8 cellular contexts compared by ENCODE assay signal in the genomic region with DNA sequence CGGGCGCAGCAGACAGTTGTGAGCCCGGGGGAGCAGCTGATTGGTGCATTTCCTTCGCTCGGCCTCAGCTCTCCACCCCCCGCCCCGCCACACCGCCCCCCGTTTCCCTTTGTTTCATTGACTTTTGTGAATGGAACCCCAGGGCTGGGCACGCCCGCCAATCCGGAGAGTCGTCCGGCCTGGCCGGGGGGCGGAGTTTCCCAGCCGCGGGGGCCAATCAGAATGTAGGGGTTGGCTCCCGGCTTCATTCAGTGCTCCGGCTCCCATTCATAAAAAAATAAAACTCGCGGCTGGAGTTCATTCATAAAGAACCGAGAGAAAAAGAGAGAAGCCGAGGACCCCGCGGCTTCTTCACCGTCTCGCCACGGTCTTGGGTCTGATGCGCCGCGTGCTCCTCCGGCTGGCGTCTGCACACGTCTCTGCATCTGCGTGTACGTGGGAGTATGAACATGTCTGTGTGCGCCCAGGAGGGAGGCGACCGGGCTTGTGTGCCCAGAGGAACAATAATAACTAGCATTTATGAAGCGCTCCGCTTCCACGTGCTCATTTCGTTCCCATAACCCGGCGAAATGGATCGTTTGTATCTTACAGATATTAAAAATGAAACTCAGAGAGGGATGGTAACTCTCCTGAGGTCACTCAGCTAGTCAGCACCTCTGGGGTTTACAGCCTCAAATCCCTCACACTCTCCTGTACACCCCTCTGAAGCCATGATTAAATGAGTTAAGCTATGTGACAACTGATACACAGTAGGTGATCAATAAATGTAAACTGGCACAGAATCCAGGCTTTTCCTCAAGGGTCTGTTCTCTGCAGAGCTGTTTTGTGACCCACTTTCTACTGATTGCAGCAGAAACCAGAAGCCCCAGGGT. TPM values are rescaled to one million over a fixed set of nuclear protein-coding genes. Genes with fewer than 3 reads are reported as not detected.
DNase-seq lines count a peak whose midpoint lies in the region; FAIRE-seq and TF ChIP-seq lines count a peak whose summit lies in the region.

A gene (minus strand): TSS at position 24 of the 872 bp plus-strand sequence. CDS start 723 bp downstream, outside the sequence.

- 0 out of 2 replicates have a peak, but pooled peaks cover 2% of the 10 kb centered on the region for H3K27me3 ChIP-seq in MG63
- peaks cover 0 to 25% (median 0%) of the 10 kb centered on the region in 3 experiments for H3K27me3 ChIP-seq in neuronal stem cell (ENCODE audit: control insufficient read depth in 3 of 3, insufficient read depth in 3 of 3, low read depth in 1 of 3, low read length in 3 of 3)
- peaks cover 23 to 47% of the 10 kb centered on the region in 2 donors for H3K27me3 ChIP-seq in stomach smooth muscle (ENCODE audit: control insufficient read depth in 1 of 2, insufficient read depth in 2 of 2, low read length in 2 of 2)

- H3K4me2 ChIP-seq in neuronal stem cell (ENCODE audit: insufficient read depth, low read length, poor library complexity, severe bottlenecking) = peak within 1 kb of the TSS; percentile 91

- H3K79me1 ChIP-seq in neuronal stem cell (ENCODE audit: low read depth, low read length) = peaks cover 3% of the 10 kb centered on the region

- DNase-seq in DMS79 (lab: John Stamatoyannopoulos, UW) (peak; percentile 61), H54 (ENCODE audit: insufficient read length, low spot score) (peak; percentile 93), MG63 (peak; percentile 96), SK-MEL-5 (ENCODE audit: low read depth, low spot score) (peak; percentile 95), frontal cortex (ENCODE audit: low spot score in 2 of 2) (peak; percentile 95 to 98), neuronal stem cell (ENCODE audit: low spot score) (peak; percentile 94)
- peak; percentile 93 for DNase-seq in activated naive CD4-positive, alpha-beta T cell treated with Interleukin-2 at 50 U/mL for 16 hours

- no peak within 1 kb of the TSS for H3K23ac ChIP-seq in neuronal stem cell (ENCODE audit: low read depth, low read length, poor library complexity)

- H2BK5ac ChIP-seq in neuronal stem cell (ENCODE audit: low read length) = no peak within 1 kb of the TSS

- H2BK120ac ChIP-seq in neuronal stem cell (ENCODE audit: low read depth, low read length) = no peak within 1 kb of the TSS

- H2BK15ac ChIP-seq in neuronal stem cell (ENCODE audit: low read length) = peak within 1 kb of the TSS; percentile 16

- no peak within 1 kb of the TSS for H2AK5ac ChIP-seq in neuronal stem cell (ENCODE audit: low read depth, low read length)

- H3K36me3 ChIP-seq in MG63 (no peaks in the 10 kb centered on the region), neuronal stem cell (replicated peaks in 1 of 2; ENCODE audit: control insufficient read depth in 2 of 2, insufficient read depth in 2 of 2, low read length in 2 of 2) (no peaks in the 10 kb centered on the region), stomach smooth muscle (ENCODE audit: control insufficient read depth in 2 of 2, insufficient read depth in 2 of 2, low read length in 2 of 2) (no peaks in the 10 kb centered on the region)

- H2AFZ ChIP-seq in neuronal stem cell (ENCODE audit: low read length) = peak within 1 kb of the TSS; percentile 88

- H4K8ac ChIP-seq in neuronal stem cell (ENCODE audit: low read depth, low read length) = no peak within 1 kb of the TSS

- no CpG with 5 or more reads among the region's 47 CpGs for WGBS in neuronal stem cell (ENCODE audit: extremely low coverage in 2 of 2, insufficient read length in 2 of 2, insufficient replicate concordance in 1 of 2), 2 donors

- H3K14ac ChIP-seq in neuronal stem cell (ENCODE audit: low read length) = no peak within 1 kb of the TSS

- no peak for TF ChIP-seq POLR2A in H54 (IDR thresholded peaks at IDR 0.05; ENCODE audit: low read depth, low read length)

- H3K18ac ChIP-seq in neuronal stem cell (ENCODE audit: low read length) = peak within 1 kb of the TSS; percentile 98

- no peak within 1 kb of the TSS for H2BK12ac ChIP-seq in neuronal stem cell (ENCODE audit: low read length)

- no peak within 1 kb of the TSS for H4K91ac ChIP-seq in neuronal stem cell (ENCODE audit: low read depth, low read length, poor library complexity)

- H3K4ac ChIP-seq in neuronal stem cell (ENCODE audit: low read length) = no peak within 1 kb of the TSS

- H3K27ac ChIP-seq in neuronal stem cell (replicated peaks; ENCODE audit: low read length) (peak within 1 kb of the TSS; percentile 81), stomach smooth muscle (ENCODE audit: low read length) (no peak within 1 kb of the TSS)

- H3K9ac ChIP-seq in neuronal stem cell (ENCODE audit: low read depth, low read length, poor library complexity) (peak within 1 kb of the TSS; percentile 96), stomach smooth muscle (ENCODE audit: low read length in 2 of 2) (no peak within 1 kb of the TSS)

- H3K9me3 ChIP-seq in MG63 (no peaks in the 10 kb centered on the region), neuronal stem cell (replicated peaks in 1 of 2; ENCODE audit: control insufficient read depth in 2 of 2, insufficient read depth in 1 of 2, low read depth in 1 of 2, low read length in 2 of 2) (no peaks in the 10 kb centered on the region), stomach smooth muscle (ENCODE audit: control insufficient read depth in 2 of 2, low read length in 2 of 2) (no peaks in the 10 kb centered on the region)

- H3K4me1 ChIP-seq in neuronal stem cell (ENCODE audit: control insufficient read depth in 2 of 2, insufficient read depth in 1 of 2, low read depth in 1 of 2, low read length in 2 of 2) (peaks cover 34 to 56% of the 10 kb centered on the region in 2 donors), stomach smooth muscle (ENCODE audit: control insufficient read depth, insufficient read depth, low read length) (peaks cover 22% of the 10 kb centered on the region)

- in situ Hi-C loops in SK-MEL-5 (cut with HindIII; ENCODE audit: low pct_unique_long_range_greater_than_20kb, low sequenced_read_pairs) = no loop called here

- H3K4me3 ChIP-seq in MG63 (peak within 1 kb of the TSS; percentile 52), neuronal stem cell (ENCODE audit: low read length in 2 of 2) (peak within 1 kb of the TSS; percentile 64 to 82), stomach smooth muscle (ENCODE audit: low read length in 2 of 2) (peak within 1 kb of the TSS; percentile 62 to 74)

- FAIRE-seq in H54 (lab: Jason Lieb, UNC) = no peak
- FAIRE-seq in frontal cortex (lab: Jason Lieb, UNC) = peak; percentile 80

RNA-seq across cellular contexts. Expression of the gene that starts here (rescaled TPM):
- 2.4 and 4.5 TPM in 2 replicates for total RNA-seq in MG63 (2014; rRNA removed; shearing (Covaris generic); ENCODE audit: low replicate concordance)
- 154 and 164 TPM in 2 replicates for total RNA-seq in SK-MEL-5 (2014; rRNA removed; shearing (Covaris generic))
- polyA plus RNA-seq in SK-MEL-5 (2015; cell fraction: cytosol; rRNA removed) = 199 and 243 TPM in 2 replicates
- 215 and 216 TPM in 2 replicates for polyA plus RNA-seq in SK-MEL-5 (2015; cell fraction: nucleus; rRNA removed)
- 0.41 TPM for total RNA-seq in frontal cortex
- polyA plus RNA-seq in neuronal stem cell (2013, experiment 1 of 2) = 29.7 TPM
- polyA plus RNA-seq in neuronal stem cell (2013, experiment 2 of 2) = 29.0 TPM

Comparison
In these comparisons a context has a peak if more than half of its experiments do, and no peak if none do; other contexts are left out.
1. RNA of the gene that starts here (total RNA-seq): 154 to 164 TPM in SK-MEL-5; 2.4 to 4.5 TPM in MG63 and 0.41 TPM in frontal cortex (single experiment); every median in the first group is over 10 times any median in the second.
2. Peak in DNase-seq in frontal cortex; RNA of the gene not detected or under 1 TPM.
3. Peak in every context shown above with its lines, with median percentiles within 50 percentile points of each other: DNase-seq and H3K4me3 ChIP-seq.